In genomic region chrX:77785400-77785745, GRCh38 we compare ENCODE assay signal across 8 cellular contexts. TPM values are rescaled to one million over a fixed set of nuclear protein-coding genes. Genes with fewer than 3 reads are reported as not detected.
DNase-seq lines count a peak whose midpoint lies in the region; ATAC-seq and TF ChIP-seq lines count a peak whose summit lies in the region.

No MANE protein-coding gene starts in this region.

- peak overlapping the region; percentile 68 to 100 (median 99) for H3K27ac Mint-ChIP-seq in CD8-positive, alpha-beta memory T cell
- H3K27ac Mint-ChIP-seq in activated CD8-positive, alpha-beta T cell treated with anti-CD3 and anti-CD28 coated beads for 36 hours, result peak overlapping the region; percentile 100
- H3K27ac Mint-ChIP-seq in glutamatergic neuron (ENCODE audit: unreplicated experiment), result peak overlapping the region; percentile 80
- H3K27ac Mint-ChIP-seq in progenitor cell of endocrine pancreas, result peak overlapping the region; percentile 100

- H3K27me3 Mint-ChIP-seq in CD8-positive, alpha-beta memory T cell, result no peaks in the 10 kb centered on the region
- no peaks in the 10 kb centered on the region for H3K27me3 Mint-ChIP-seq in activated CD8-positive, alpha-beta T cell treated with anti-CD3 and anti-CD28 coated beads for 36 hours
- H3K27me3 Mint-ChIP-seq in glutamatergic neuron (ENCODE audit: unreplicated experiment), result peaks cover 5% of the 10 kb centered on the region
- no peaks in the 10 kb centered on the region for H3K27me3 Mint-ChIP-seq in progenitor cell of endocrine pancreas

- DNase-seq in CD8-positive, alpha-beta memory T cell, result peak in 1 of 5 donors; percentile 40
- DNase-seq in activated CD8-positive, alpha-beta T cell treated with anti-CD3 and anti-CD28 coated beads for 36 hours, result no peak
- DNase-seq in glutamatergic neuron, result peak; percentile 18
- DNase-seq in progenitor cell of endocrine pancreas (ENCODE audit: low spot score, unreplicated experiment), result no peak

- H3K27me3 ChIP-seq in CD8-positive, alpha-beta memory T cell (ENCODE audit: insufficient read depth, low read length, poor library complexity, severe bottlenecking), result no peaks in the 10 kb centered on the region
- no peaks in the 10 kb centered on the region for H3K27me3 ChIP-seq in HUES64 (ENCODE audit: insufficient read depth, low read length)

- peak overlapping the region; percentile 98 to 100 (median 99) for H3K4me3 Mint-ChIP-seq in CD8-positive, alpha-beta memory T cell
- peak overlapping the region; percentile 95 for H3K4me3 Mint-ChIP-seq in activated CD8-positive, alpha-beta T cell treated with anti-CD3 and anti-CD28 coated beads for 36 hours
- peak overlapping the region; percentile 89 for H3K4me3 Mint-ChIP-seq in glutamatergic neuron (ENCODE audit: unreplicated experiment)
- peak overlapping the region; percentile 97 for H3K4me3 Mint-ChIP-seq in progenitor cell of endocrine pancreas (ENCODE audit: low read depth)

- H3K27ac ChIP-seq in CD8-positive, alpha-beta memory T cell (ENCODE audit: low read depth, low read length), result peak overlapping the region; percentile 47
- H3K27ac ChIP-seq in HUES64 (ENCODE audit: low read depth, low read length), result peak overlapping the region; percentile 99; the same call in 1 of the 2 replicates

- intact Hi-C loops in activated CD8-positive, alpha-beta T cell treated with anti-CD3 and anti-CD28 coated beads for 36 hours (cut with micrococcal nuclease), result loop anchor here (10.0 kb wide), 2 partner anchors 71 to 109 kb away; partner anchors contain the start of genes COX7B and MAGT1

- H3K4me1 Mint-ChIP-seq in CD8-positive, alpha-beta memory T cell, result peaks cover 32 to 52% (median 39%) of the 10 kb centered on the region in 3 donors
- H3K4me1 Mint-ChIP-seq in activated CD8-positive, alpha-beta T cell treated with anti-CD3 and anti-CD28 coated beads for 36 hours (ENCODE audit: low read depth), result peaks cover 28% of the 10 kb centered on the region
- H3K4me1 Mint-ChIP-seq in glutamatergic neuron (ENCODE audit: low read depth, unreplicated experiment) (peaks cover 2% of the 10 kb centered on the region), progenitor cell of endocrine pancreas (ENCODE audit: low read depth) (peaks cover 9% of the 10 kb centered on the region)

- no peaks in the 10 kb centered on the region for H3K36me3 ChIP-seq in CD8-positive, alpha-beta memory T cell (ENCODE audit: insufficient read depth, low read length)
- no peaks in the 10 kb centered on the region; the same call in 1 of the 2 replicates for H3K36me3 ChIP-seq in HUES64 (ENCODE audit: insufficient read depth, low read length)

- WGBS in HUES64, result 0% methylated on average over 5 of the region's 16 CpGs

- peak overlapping the region; percentile 100 for H3K9ac ChIP-seq in HUES64 (ENCODE audit: low read depth, low read length)

- peak overlapping the region; percentile 63 for H3K4me3 ChIP-seq in CD8-positive, alpha-beta memory T cell (ENCODE audit: low read length)
- H3K4me3 ChIP-seq in HUES64 (ENCODE audit: low read length), result peak overlapping the region; percentile 98

- POLR2A ChIA-PET in CD8-positive, alpha-beta memory T cell (lab: Charles Lee), result interaction anchor here (0.6 kb wide), 1 partner anchor 66 kb away, joined by 3 read pairs; no protein-coding TSS in a partner anchor
- POLR2A ChIA-PET in activated CD8-positive, alpha-beta T cell treated with anti-CD3 and anti-CD28 coated beads for 36 hours (lab: Charles Lee), result no interaction called here

- no peak for TF ChIP-seq CTCF in activated CD8-positive, alpha-beta T cell treated with anti-CD3 and anti-CD28 coated beads for 36 hours (IDR thresholded peaks at IDR 0.05)
- TF ChIP-seq CTCF in glutamatergic neuron (IDR thresholded peaks at IDR 0.05; ENCODE audit: partially characterized antibody, unreplicated experiment) (no peak), progenitor cell of endocrine pancreas (IDR thresholded peaks at IDR 0.05; ENCODE audit: unreplicated experiment) (no peak)

- no peak for ATAC-seq in activated CD8-positive, alpha-beta T cell treated with anti-CD3 and anti-CD28 coated beads for 36 hours
- ATAC-seq in HG03159 (IDR thresholded peaks at IDR 0.05; ENCODE audit: unreplicated experiment), result no peak
- no peak for ATAC-seq in HG02852 (IDR thresholded peaks at IDR 0.05; ENCODE audit: unreplicated experiment)
- ATAC-seq in HG02840 (IDR thresholded peaks at IDR 0.05; ENCODE audit: low FRiP score, unreplicated experiment), result no peak

- peaks cover 13% of the 10 kb centered on the region for H3K4me1 ChIP-seq in CD8-positive, alpha-beta memory T cell (ENCODE audit: insufficient read depth, low read length)
- peaks cover 12% of the 10 kb centered on the region; the same call in 1 of the 2 replicates for H3K4me1 ChIP-seq in HUES64 (ENCODE audit: insufficient read depth, low read length)

- peaks cover 0 to 10% (median 0%) of the 10 kb centered on the region in 3 donors for H3K36me3 Mint-ChIP-seq in CD8-positive, alpha-beta memory T cell
- H3K36me3 Mint-ChIP-seq in activated CD8-positive, alpha-beta T cell treated with anti-CD3 and anti-CD28 coated beads for 36 hours (ENCODE audit: low read depth), result peaks cover 9% of the 10 kb centered on the region
- H3K36me3 Mint-ChIP-seq in glutamatergic neuron (ENCODE audit: unreplicated experiment) (no peaks in the 10 kb centered on the region), progenitor cell of endocrine pancreas (ENCODE audit: insufficient read depth) (no peaks in the 10 kb centered on the region)

- no peaks in the 10 kb centered on the region for H3K9me3 Mint-ChIP-seq in CD8-positive, alpha-beta memory T cell
- H3K9me3 Mint-ChIP-seq in activated CD8-positive, alpha-beta T cell treated with anti-CD3 and anti-CD28 coated beads for 36 hours, result no peaks in the 10 kb centered on the region
- H3K9me3 Mint-ChIP-seq in glutamatergic neuron (ENCODE audit: unreplicated experiment) (peaks cover 2% of the 10 kb centered on the region), progenitor cell of endocrine pancreas (ENCODE audit: low read depth) (peaks cover 6% of the 10 kb centered on the region)

- CTCF ChIA-PET in CD8-positive, alpha-beta memory T cell (lab: Charles Lee), result no interaction called here
- CTCF ChIA-PET in activated CD8-positive, alpha-beta T cell treated with anti-CD3 and anti-CD28 coated beads for 36 hours (lab: Charles Lee), result no interaction called here

- no peaks in the 10 kb centered on the region for H3K9me3 ChIP-seq in CD8-positive, alpha-beta memory T cell (ENCODE audit: low read length)
- H3K9me3 ChIP-seq in HUES64 (ENCODE audit: insufficient read depth, low read depth, low read length), result no peaks in the 10 kb centered on the region

RNA-seq across cellular contexts. Expression of gene ATRX, which starts 0.6 kb away (rescaled TPM):
- total RNA-seq in CD8-positive, alpha-beta memory T cell, result 10 to 100 TPM; 56.6 to 61.1 TPM
- 80.8 TPM for polyA plus RNA-seq in CD8-positive, alpha-beta memory T cell
- 39.8 TPM for polyA plus RNA-seq in HUES64 (2013, experiment 1 of 2)
- polyA plus RNA-seq in HUES64 (2013, experiment 2 of 2), result 46.3 TPM
- total RNA-seq in activated CD8-positive, alpha-beta T cell treated with anti-CD3 and anti-CD28 coated beads for 36 hours, result 10 to 100 TPM; 51.6 to 60.9 TPM
- total RNA-seq in glutamatergic neuron (ENCODE audit: unreplicated experiment), result 152 TPM
- total RNA-seq in progenitor cell of endocrine pancreas, result 153 and 167 TPM in 2 replicates
